In genomic region chr17:11940904-11941303, GRCh38 we compare ENCODE assay signal across 21 cellular contexts. TPM values are rescaled to one million over a fixed set of nuclear protein-coding genes. Genes with fewer than 3 reads are reported as not detected.
DNase-seq lines count a peak whose midpoint lies in the region; ATAC-seq, FAIRE-seq and TF ChIP-seq lines count a peak whose summit lies in the region.
"Had no signal": no experiment of that assay in that cellular context is flagged by ENCODE, and none has a peak within 500 bp of the region (broad histone marks: within the 10 kb centered on the region; RNA-seq: fewer than 3 reads in every experiment).

No MANE protein-coding gene starts in this region.

- H3K27ac ChIP-seq in endodermal cell (ENCODE audit: low read depth, low read length) = no peak overlapping the region
- H3K27ac ChIP-seq: BLaER1 had no signal

- H3K27ac Mint-ChIP-seq in endodermal cell = no peak overlapping the region
- no peak overlapping the region for H3K27ac Mint-ChIP-seq in osteocyte (ENCODE audit: unreplicated experiment)
- H3K27ac Mint-ChIP-seq: CD14-positive monocyte; CD4-positive, alpha-beta memory T cell; CD4-positive, CD25-positive, alpha-beta regulatory T cell; CD8-positive, alpha-beta memory T cell had no signal

- DNase-seq in endodermal cell = peak; percentile 63
- DNase-seq in osteocyte (ENCODE audit: extremely low spot score, unreplicated experiment) = peak; percentile 30
- no peak for DNase-seq in DMS 273 treated with DMSO at 0.1 percent for 48 hours (lab: John Stamatoyannopoulos, UW)
- no peak for DNase-seq in GM12892 (ENCODE audit: insufficient read length)
- DNase-seq: 8988T; ACHN; BE2C; C1 segment of cervical spinal cord; CD4-positive, alpha-beta memory T cell; CD4-positive, CD25-positive, alpha-beta regulatory T cell; CD8-positive, alpha-beta memory T cell; COR-L47; DMS79 treated with DMSO at 0.1 percent for 48 hours; GF-D8 had no signal

- no peak for ATAC-seq in GM19395 (IDR thresholded peaks at IDR 0.05; ENCODE audit: unreplicated experiment)

- TF ChIP-seq POLR2A in GM12892 (IDR thresholded peaks at IDR 0.05; ENCODE audit: low read depth, low read length) = no peak

- no peaks in the 10 kb centered on the region for H3K27me3 ChIP-seq in endodermal cell (ENCODE audit: control insufficient read depth, insufficient read depth, low read length, poor library complexity, severe bottlenecking)
- H3K27me3 ChIP-seq: BE2C, BLaER1 had no signal

- peaks cover 23% of the 10 kb centered on the region for H3K4me1 Mint-ChIP-seq in endodermal cell
- no peaks in the 10 kb centered on the region for H3K4me1 Mint-ChIP-seq in osteocyte (ENCODE audit: unreplicated experiment)
- H3K4me1 Mint-ChIP-seq: CD14-positive monocyte; CD4-positive, alpha-beta memory T cell; CD4-positive, CD25-positive, alpha-beta regulatory T cell; CD8-positive, alpha-beta memory T cell had no signal

- no peak overlapping the region for H3K4me3 Mint-ChIP-seq in endodermal cell
- no peak overlapping the region for H3K4me3 Mint-ChIP-seq in osteocyte (ENCODE audit: unreplicated experiment)
- H3K4me3 Mint-ChIP-seq: CD14-positive monocyte; CD4-positive, alpha-beta memory T cell; CD4-positive, CD25-positive, alpha-beta regulatory T cell; CD8-positive, alpha-beta memory T cell had no signal

- H3K4me3 ChIP-seq in endodermal cell (ENCODE audit: low read length) = peak overlapping the region; percentile 23
- H3K4me3 ChIP-seq: BLaER1 had no signal

- 73 to 81% methylated on average over 2 of the region's 2 CpGs for WGBS in endodermal cell (ENCODE audit: insufficient coverage in 1 of 2, insufficient read length in 1 of 2), 2 experiments

- H3K9ac ChIP-seq in endodermal cell (ENCODE audit: extremely low read depth, low read length, poor library complexity, severe bottlenecking) = no peak overlapping the region
- H3K9ac ChIP-seq: BLaER1 had no signal

- no peaks in the 10 kb centered on the region for H3K27me3 Mint-ChIP-seq in endodermal cell (ENCODE audit: insufficient read depth)
- H3K27me3 Mint-ChIP-seq in osteocyte (ENCODE audit: unreplicated experiment) = no peaks in the 10 kb centered on the region
- H3K27me3 Mint-ChIP-seq: CD4-positive, CD25-positive, alpha-beta regulatory T cell had no signal

- no peaks in the 10 kb centered on the region for H3K36me3 ChIP-seq in endodermal cell (ENCODE audit: control insufficient read depth, insufficient read depth, low read length)
- H3K36me3 ChIP-seq: BE2C, BLaER1 had no signal

- peaks cover 2% of the 10 kb centered on the region for H3K9me3 Mint-ChIP-seq in endodermal cell
- H3K9me3 Mint-ChIP-seq in osteocyte (ENCODE audit: unreplicated experiment) = no peaks in the 10 kb centered on the region

- H3K36me3 Mint-ChIP-seq in endodermal cell (ENCODE audit: low read depth) (peaks cover 5% of the 10 kb centered on the region), osteocyte (ENCODE audit: unreplicated experiment) (no peaks in the 10 kb centered on the region)
- H3K36me3 Mint-ChIP-seq: CD14-positive monocyte; CD4-positive, alpha-beta memory T cell; CD4-positive, CD25-positive, alpha-beta regulatory T cell had no signal

- peaks cover 7% of the 10 kb centered on the region for H3K4me1 ChIP-seq in endodermal cell (ENCODE audit: control insufficient read depth, insufficient read depth, low read length)
- H3K4me1 ChIP-seq: BE2C, BLaER1 had no signal

- TF ChIP-seq CTCF in endodermal cell (conservative IDR thresholded peaks at IDR 0.05) (no peak), osteocyte (IDR thresholded peaks at IDR 0.05) (no peak)

- no peaks in the 10 kb centered on the region for H3K9me3 ChIP-seq in endodermal cell (ENCODE audit: control insufficient read depth, low read length)
- H3K9me3 ChIP-seq: BE2C, BLaER1 had no signal

- FAIRE-seq in GM12892 (lab: Jason Lieb, UNC) = no peak
- FAIRE-seq: A204.1, G401.6, GM12891, GM18507 had no signal

RNA-seq across cellular contexts. Expression of gene ZNF18, which starts 56.4 kb away (rescaled TPM):
- total RNA-seq in endodermal cell = 10 to 100 TPM; 10.4 to 16.3 TPM
- 9.1 TPM for polyA plus RNA-seq in endodermal cell (2013, experiment 1 of 2)
- 7.4 TPM for polyA plus RNA-seq in endodermal cell (2013, experiment 2 of 2)
- total RNA-seq in osteocyte = 11.0 and 11.8 TPM in 2 replicates
- polyA plus RNA-seq in GM12892 (2012; ENCODE audit: missing spikeins) = 10.2 TPM

Comparison
In these comparisons a context has a peak if more than half of its experiments do, and no peak if none do; other contexts are left out.
1. DNase-seq: peak in endodermal cell (single experiment) and osteocyte (single experiment); none in DMS 273 treated with DMSO at 0.1 percent for 48 hours (single experiment) and GM12892 (single experiment).